ENCODE assay signal across 1 cellular context in the genomic region with DNA sequence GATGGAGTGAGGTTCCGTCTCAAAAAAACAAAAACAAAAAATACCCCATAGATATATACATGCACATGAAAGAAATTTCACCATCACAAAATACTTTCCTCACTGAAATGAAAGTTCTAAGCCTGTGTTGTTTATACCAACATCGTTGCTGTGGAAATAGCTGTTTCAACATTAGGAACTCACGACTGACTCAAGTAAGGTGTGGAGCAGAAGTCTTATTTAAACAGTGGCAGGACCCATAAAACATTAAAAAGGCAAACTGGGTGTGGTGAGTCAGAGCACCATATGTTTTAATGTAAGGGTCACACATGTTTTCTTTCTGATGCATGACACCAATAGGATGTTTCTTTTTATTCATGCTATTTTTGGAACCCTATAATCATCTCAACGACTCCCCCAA.
TF ChIP-seq lines count a peak whose summit lies in the region.

No MANE protein-coding gene starts in this region.

TF ChIP-seq in A549, 52 proteins besides CTCF, POLR2A, EP300 and RAD21 (continued from another document):
- TF ChIP-seq RCOR1 (IDR thresholded peaks at IDR 0.05; ENCODE audit: low read depth, low read length) (no peak), TP53 (CRISPR knock-in tag; IDR thresholded peaks at IDR 0.05) (no peak), FOXS1 (CRISPR knock-in tag; IDR thresholded peaks at IDR 0.05) (no peak), E2F6 (IDR thresholded peaks at IDR 0.05; ENCODE audit: borderline replicate concordance, low read depth) (no peak), BHLHE40 (IDR thresholded peaks at IDR 0.05; ENCODE audit: low read depth, low read length) (no peak), ZSCAN20 (CRISPR knock-in tag; IDR thresholded peaks at IDR 0.05) (no peak), EHMT2 (IDR thresholded peaks at IDR 0.05; ENCODE audit: low read depth) (no peak), CHD2 (IDR thresholded peaks at IDR 0.05; ENCODE audit: low read length, partially characterized antibody) (no peak), GATA3 (IDR thresholded peaks at IDR 0.05; ENCODE audit: borderline replicate concordance) (peak; percentile 68; the same call in 1 of the 2 replicates), CEBPB (IDR thresholded peaks at IDR 0.05) (peak; percentile 73 to 77; a peak in 3 of 4 replicates), ZFP36 (IDR thresholded peaks at IDR 0.05; ENCODE audit: borderline replicate concordance, partially characterized antibody) (no peak), EHF (CRISPR knock-in tag; IDR thresholded peaks at IDR 0.05) (no peak), HDAC2 (IDR thresholded peaks at IDR 0.05) (no peak), CBX2 (IDR thresholded peaks at IDR 0.05; ENCODE audit: borderline replicate concordance, low read depth) (no peak)
- TF ChIP-seq, protein P1, sequence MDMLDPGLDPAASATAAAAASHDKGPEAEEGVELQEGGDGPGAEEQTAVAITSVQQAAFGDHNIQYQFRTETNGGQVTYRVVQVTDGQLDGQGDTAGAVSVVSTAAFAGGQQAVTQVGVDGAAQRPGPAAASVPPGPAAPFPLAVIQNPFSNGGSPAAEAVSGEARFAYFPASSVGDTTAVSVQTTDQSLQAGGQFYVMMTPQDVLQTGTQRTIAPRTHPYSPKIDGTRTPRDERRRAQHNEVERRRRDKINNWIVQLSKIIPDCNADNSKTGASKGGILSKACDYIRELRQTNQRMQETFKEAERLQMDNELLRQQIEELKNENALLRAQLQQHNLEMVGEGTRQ (IDR thresholded peaks at IDR 0.05) = no peak
